ENCODE assay signal across 8 cellular contexts in genomic region chr1:53889304-53890298, GRCh38. TPM values are rescaled to one million over a fixed set of nuclear protein-coding genes. Genes with fewer than 3 reads are reported as not detected.
DNase-seq lines count a peak whose midpoint lies in the region; ATAC-seq, FAIRE-seq and TF ChIP-seq lines count a peak whose summit lies in the region.

TSS of gene YIPF1 (minus strand) at chr1:53889797. CDS start at chr1:53888937, 860 bp downstream.

- H3K36me3 ChIP-seq in hepatocyte (replicated peaks; ENCODE audit: insufficient read depth, low read depth) (no peaks in the 10 kb centered on the region), aorta (ENCODE audit: control insufficient read depth in 1 of 2, insufficient read depth in 2 of 2, low read length in 1 of 2) (peaks cover 0 to 8% of the 10 kb centered on the region in 2 donors)

- H4K20me1 ChIP-seq in hepatocyte (ENCODE audit: insufficient read depth, poor library complexity, severe bottlenecking) = no peaks in the 10 kb centered on the region

- peak; percentile 88 for DNase-seq in GM18507 (ENCODE audit: extremely low spot score, insufficient read length, low read depth)
- DNase-seq in NCI-H187 treated with DMSO at 0.1 percent for 48 hours (lab: John Stamatoyannopoulos, UW) = peak; percentile 54
- peak; percentile 84 for DNase-seq in T1000 (lab: John Stamatoyannopoulos, UW)
- DNase-seq in astrocyte of the hippocampus (ENCODE audit: low read depth, low spot score) = peak; percentile 96
- peak; percentile 95 for DNase-seq in hepatocyte (ENCODE audit: low spot score)
- DNase-seq in renal cortical epithelial cell (ENCODE audit: low read depth) = peak; percentile 88
- DNase-seq in aorta = peak; percentile 95 to 97

- H3K27ac ChIP-seq in hepatocyte (peak within 1 kb of the TSS; percentile 38), aorta (ENCODE audit: low read depth in 1 of 2, low read length in 2 of 2) (peak within 1 kb of the TSS; percentile 11 to 51)

- H3K9me3 ChIP-seq in hepatocyte (ENCODE audit: low read depth) = no peaks in the 10 kb centered on the region
- no peaks in the 10 kb centered on the region for H3K9me3 ChIP-seq in aorta (ENCODE audit: control insufficient read depth, low read length)

- no peaks in the 10 kb centered on the region for H3K79me2 ChIP-seq in hepatocyte

- no peaks in the 10 kb centered on the region for H3K27me3 ChIP-seq in hepatocyte
- H3K27me3 ChIP-seq in aorta (ENCODE audit: control insufficient read depth in 1 of 2, insufficient read depth in 2 of 2, low read length in 1 of 2) = no peaks in the 10 kb centered on the region

- H3K4me3 ChIP-seq in hepatocyte (peak within 1 kb of the TSS; percentile 60), aorta (ENCODE audit: low read length in 2 of 2) (peak within 1 kb of the TSS; percentile 83 to 99)

- TF ChIP-seq CTCF in hepatocyte (IDR thresholded peaks at IDR 0.05; ENCODE audit: poor library complexity) = no peak

- peak within 1 kb of the TSS; percentile 85 for H3K4me2 ChIP-seq in hepatocyte

- intact Hi-C loops in aorta (cut with DNase I) = loop anchor here (2.0 to 10.0 kb wide), 3 partner anchors 58 to 165 kb away; partner anchors contain the start of genes IFT25 (in 1 of the 2), LRRC42 (in 1 of the 2), TCEANC2 (in 1 of the 2) and TMEM59 (in 1 of the 2)

- H3K4me1 ChIP-seq in hepatocyte (ENCODE audit: insufficient read depth) (peaks cover 11% of the 10 kb centered on the region), aorta (ENCODE audit: control insufficient read depth in 1 of 2, insufficient read depth in 2 of 2, low read length in 2 of 2) (no peaks in the 10 kb centered on the region)

- H3K9me2 ChIP-seq in hepatocyte (replicated peaks; ENCODE audit: insufficient read depth) = no peaks in the 10 kb centered on the region

- H2AFZ ChIP-seq in hepatocyte = peak within 1 kb of the TSS; percentile 69

- 6% methylated on average over 62 of the region's 62 CpGs for WGBS in hepatocyte (ENCODE audit: low lambda C conversion rate, missing lambda C conversion rate)
- 1 to 2% methylated on average over 57 to 62 of the region's 62 CpGs for WGBS in aorta, 2 donors

- peak; percentile 77 for ATAC-seq in HG02943 (IDR thresholded peaks at IDR 0.05; ENCODE audit: low read depth, unreplicated experiment)
- peak; percentile 98 for ATAC-seq in aorta (ENCODE audit: low FRiP score)

- FAIRE-seq in GM18507 (lab: Jason Lieb, UNC) = peak; percentile 95

RNA-seq across cellular contexts. Expression of gene YIPF1, which starts in this region (rescaled TPM):
- total RNA-seq in hepatocyte (34.0 and 40.4 TPM in 2 replicates), renal cortical epithelial cell (24.7 and 30.3 TPM in 2 replicates), aorta (10 to 100 TPM; 17.7 to 23.4 TPM)
- polyA plus RNA-seq in hepatocyte (27.7 and 29.6 TPM in 2 replicates), aorta (10 to 100 TPM; 15.8 to 18.9 TPM)

Comparison
In these comparisons a context has a peak if more than half of its experiments do, and no peak if none do; other contexts are left out.
1. Peak in every context shown above with its lines: DNase-seq, ATAC-seq, H3K4me3 ChIP-seq and H3K27ac ChIP-seq.